In genomic region chr4:39609454-39609911, GRCh38 we compare ENCODE assay signal across 9 cellular contexts. TPM values are rescaled to one million over a fixed set of nuclear protein-coding genes. Genes with fewer than 3 reads are reported as not detected.
A peak's percentile ranks its signal among the peaks of the same experiment; 100 is the strongest.
DNase-seq lines count a peak whose midpoint lies in the region; ATAC-seq, FAIRE-seq and TF ChIP-seq lines count a peak whose summit lies in the region.
"Had no signal": no experiment of that assay in that cellular context is flagged by ENCODE, and none has a peak within 500 bp of the region (broad histone marks: within the 10 kb centered on the region; RNA-seq: fewer than 3 reads in every experiment).

No MANE protein-coding gene starts in this region.

- no peaks in the 10 kb centered on the region for H3K36me3 ChIP-seq in kidney (ENCODE audit: control insufficient read depth in 1 of 2, insufficient read depth in 2 of 2, low read length in 2 of 2)

- H3K9ac ChIP-seq in kidney (ENCODE audit: low read length in 2 of 2): no peak overlapping the region

- peaks cover 0 to 6% of the 10 kb centered on the region in 2 donors for H3K9me3 ChIP-seq in kidney (ENCODE audit: control insufficient read depth in 1 of 2, low read length in 2 of 2)

- ATAC-seq in GM21367 (IDR thresholded peaks at IDR 0.05; ENCODE audit: unreplicated experiment): peak; percentile 85
- ATAC-seq in HG03354 (IDR thresholded peaks at IDR 0.05; ENCODE audit: poor library complexity, severe bottlenecking, unreplicated experiment): peak; percentile 95

- H3K4me3 Mint-ChIP-seq in chondrocyte (ENCODE audit: unreplicated experiment): peak overlapping the region; percentile 8
- H3K4me3 Mint-ChIP-seq in activated CD4-positive, alpha-beta memory T cell treated with anti-CD3 and anti-CD28 coated beads for 36 hours: no peak overlapping the region

- peak; percentile 93 for DNase-seq in GM12865 (ENCODE audit: low read depth)
- DNase-seq in chondrocyte (ENCODE audit: low spot score): no peak
- no peak for DNase-seq in activated CD4-positive, alpha-beta memory T cell treated with anti-CD3 and anti-CD28 coated beads for 36 hours
- no peak for DNase-seq in NCI-H146 treated with DMSO at 0.1 percent for 48 hours (lab: John Stamatoyannopoulos, UW; ENCODE audit: unreplicated experiment)
- no peak for DNase-seq in kidney
- no peak for DNase-seq in DMS153 treated with DMSO at 0.1 percent for 48 hours (lab: John Stamatoyannopoulos, UW; ENCODE audit: unreplicated experiment)
- DNase-seq: stimulated activated CD4-positive, alpha-beta T cell treated with anti-CD3 and anti-CD28 coated beads, Interleukin-4, amount 100 ng/mL, for 1 hour had no signal

- H3K27me3 Mint-ChIP-seq in chondrocyte (ENCODE audit: low read depth): no peaks in the 10 kb centered on the region
- H3K27me3 Mint-ChIP-seq in activated CD4-positive, alpha-beta memory T cell treated with anti-CD3 and anti-CD28 coated beads for 36 hours: no peaks in the 10 kb centered on the region

- H3K4me1 Mint-ChIP-seq in chondrocyte (ENCODE audit: low read depth): peaks cover 49% of the 10 kb centered on the region
- H3K4me1 Mint-ChIP-seq in activated CD4-positive, alpha-beta memory T cell treated with anti-CD3 and anti-CD28 coated beads for 36 hours (ENCODE audit: low read depth): peaks cover 5% of the 10 kb centered on the region

- TF ChIP-seq CTCF in GM12865 (IDR thresholded peaks at IDR 0.05; ENCODE audit: insufficient read depth, low read depth, low read length, missing control alignments) (no peak), chondrocyte (IDR thresholded peaks at IDR 0.05) (no peak), kidney (IDR thresholded peaks at IDR 0.05; ENCODE audit: borderline replicate concordance, extremely low read depth, insufficient read depth) (no peak)

- H3K36me3 Mint-ChIP-seq in chondrocyte (ENCODE audit: low read depth): peaks cover 12% of the 10 kb centered on the region
- H3K36me3 Mint-ChIP-seq in activated CD4-positive, alpha-beta memory T cell treated with anti-CD3 and anti-CD28 coated beads for 36 hours: peaks cover 6% of the 10 kb centered on the region

- H3K27ac Mint-ChIP-seq in chondrocyte (ENCODE audit: unreplicated experiment): peak overlapping the region; percentile 74
- no peak overlapping the region for H3K27ac Mint-ChIP-seq in activated CD4-positive, alpha-beta memory T cell treated with anti-CD3 and anti-CD28 coated beads for 36 hours

- peaks cover 5% of the 10 kb centered on the region for H3K9me3 Mint-ChIP-seq in chondrocyte (ENCODE audit: low read depth)
- H3K9me3 Mint-ChIP-seq in activated CD4-positive, alpha-beta memory T cell treated with anti-CD3 and anti-CD28 coated beads for 36 hours: peaks cover 7% of the 10 kb centered on the region

- CTCF ChIA-PET in activated CD4-positive, alpha-beta memory T cell treated with anti-CD3 and anti-CD28 coated beads for 36 hours (lab: Charles Lee): no interaction called here

- no peak overlapping the region for H3K27ac ChIP-seq in kidney (ENCODE audit: low read depth in 2 of 2, low read length in 2 of 2)

- H3K4me1 ChIP-seq in kidney (ENCODE audit: control insufficient read depth in 1 of 2, insufficient read depth in 1 of 2, low read depth in 1 of 2, low read length in 2 of 2): no peaks in the 10 kb centered on the region

- H3K4me3 ChIP-seq in GM12865 (ENCODE audit: low read depth, low read length) (peak overlapping the region; percentile 23; the same call in 1 of the 2 replicates), kidney (ENCODE audit: low read length in 2 of 2) (no peak overlapping the region)

- no peak for FAIRE-seq in kidney (lab: Jason Lieb, UNC)

- POLR2A ChIA-PET in activated CD4-positive, alpha-beta memory T cell treated with anti-CD3 and anti-CD28 coated beads for 36 hours (lab: Charles Lee): no interaction called here

- intact Hi-C loops in activated CD4-positive, alpha-beta memory T cell treated with anti-CD3 and anti-CD28 coated beads for 36 hours (cut with micrococcal nuclease): no loop called here
- intact Hi-C loops in kidney (cut with DNase I): no loop called here

RNA-seq across cellular contexts. Expression of gene SMIM14, which starts 29.2 kb away (rescaled TPM):
- total RNA-seq in chondrocyte (42.6 to 54.2 TPM (median 46.9 TPM) in 3 replicates), kidney (64.2 TPM)
- 1 to 10 TPM; 4.9 to 5.6 TPM for total RNA-seq in activated CD4-positive, alpha-beta memory T cell treated with anti-CD3 and anti-CD28 coated beads for 36 hours
- polyA plus RNA-seq in kidney (ENCODE audit: insufficient read depth, low read depth, low replicate concordance): 26.3 TPM
